Comparison of ENCODE assay signal across 12 cellular contexts in the genomic region with DNA sequence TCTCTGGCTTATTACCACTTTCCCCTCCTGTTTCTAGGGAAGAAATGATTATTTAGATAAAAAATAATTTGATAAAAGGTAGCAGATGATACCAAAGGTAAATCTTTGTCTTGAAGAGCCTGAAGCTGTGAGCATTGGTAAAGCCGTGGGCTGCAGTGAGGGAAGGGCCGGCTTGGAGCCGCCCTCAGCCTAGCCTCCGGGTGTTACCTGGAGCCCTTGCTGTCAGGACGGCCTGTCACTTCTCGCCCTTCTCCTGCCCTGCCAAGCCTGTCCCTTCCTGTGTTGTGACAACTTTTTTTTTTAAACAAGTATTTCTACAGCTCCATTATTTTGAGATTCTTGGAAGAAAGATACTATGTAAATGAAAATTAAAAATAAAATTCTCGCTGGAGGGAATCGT.
"Had no signal": no experiment of that assay in that cellular context is flagged by ENCODE, and none has a peak within 500 bp of the region (broad histone marks: within the 10 kb centered on the region; RNA-seq: fewer than 3 reads in every experiment).

No MANE protein-coding gene starts in this region.

- H3K36me3 ChIP-seq: ascending aorta, tibial nerve had no signal

- H3K4me3 ChIP-seq: ascending aorta, esophagus muscularis mucosa, tibial nerve had no signal

- H3K27ac ChIP-seq: ascending aorta, esophagus muscularis mucosa, tibial nerve had no signal

- DNase-seq: activated CD4-positive, alpha-beta T cell treated with anti-CD3 and anti-CD28 coated beads, Interleukin-2, amount 10 ng/mL, durations not matched to agents 7 days and 5 days; activated effector memory CD4-positive, alpha-beta T cell treated with anti-CD3 and anti-CD28 coated beads, Interleukin-2, amount 50 U/mL, for 16 hours; activated T-cell treated with anti-CD3 and anti-CD28 coated beads, Interleukin-2, amount 50 U/mL, for 72 hours; cortex of kidney; occipital lobe; stimulated activated CD8-positive, alpha-beta memory T cell treated with anti-CD3 and anti-CD28 coated beads, Interleukin-4, amount 100 ng/mL, for 48 hours; stimulated activated naive CD4-positive, alpha-beta T cell treated with Interleukin-2 at 50 U/mL for 16 hours; T-helper 1 cell; T-helper 9 cell had no signal

- H3K9me3 ChIP-seq: ascending aorta, esophagus muscularis mucosa, tibial nerve had no signal

- ATAC-seq: activated T-cell treated with anti-CD3 and anti-CD28 coated beads, Interleukin-2, amount 50 U/mL, for 72 hours had no signal

- H3K27me3 ChIP-seq: ascending aorta, esophagus muscularis mucosa, tibial nerve had no signal
